Comparison of ENCODE assay signal across 1 cellular context in the genomic region with DNA sequence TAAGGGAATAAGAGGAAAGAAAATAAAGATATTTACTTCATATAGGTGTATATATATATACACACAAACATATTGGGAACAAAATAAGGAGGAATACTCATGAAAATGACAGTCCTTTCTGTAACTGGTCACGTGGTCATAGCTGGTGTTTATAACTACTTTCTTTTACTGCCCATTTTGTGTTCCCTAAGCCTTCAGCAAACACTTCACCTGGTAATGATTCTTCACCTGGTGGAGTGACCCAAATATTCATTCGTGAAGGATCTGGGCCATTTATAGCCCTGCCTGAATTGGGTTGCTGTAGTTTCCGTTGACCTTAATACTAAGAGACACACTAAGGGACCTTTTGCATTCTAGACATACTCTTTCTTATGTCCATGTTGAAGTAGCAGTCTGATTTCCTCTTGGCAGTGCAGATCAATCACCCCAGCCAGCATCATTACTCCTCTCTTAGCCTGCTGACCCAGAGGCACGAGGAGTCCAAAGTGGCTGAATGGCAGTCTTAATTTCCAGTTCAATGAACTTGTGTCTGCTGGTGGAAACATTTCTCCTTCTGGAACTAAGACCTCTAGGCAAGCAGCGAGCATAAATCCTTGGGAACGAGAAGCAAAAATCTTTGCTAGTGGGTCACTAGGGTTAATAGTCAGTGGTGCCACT.
A peak's percentile ranks its signal among the peaks of the same experiment; 100 is the strongest.
TF ChIP-seq lines count a peak whose summit lies in the region.

No MANE protein-coding gene starts in this region.

TF ChIP-seq in HepG2, 621 proteins besides CTCF, POLR2A, EP300 and RAD21 (continued from another document):
- TF ChIP-seq, protein P1, sequence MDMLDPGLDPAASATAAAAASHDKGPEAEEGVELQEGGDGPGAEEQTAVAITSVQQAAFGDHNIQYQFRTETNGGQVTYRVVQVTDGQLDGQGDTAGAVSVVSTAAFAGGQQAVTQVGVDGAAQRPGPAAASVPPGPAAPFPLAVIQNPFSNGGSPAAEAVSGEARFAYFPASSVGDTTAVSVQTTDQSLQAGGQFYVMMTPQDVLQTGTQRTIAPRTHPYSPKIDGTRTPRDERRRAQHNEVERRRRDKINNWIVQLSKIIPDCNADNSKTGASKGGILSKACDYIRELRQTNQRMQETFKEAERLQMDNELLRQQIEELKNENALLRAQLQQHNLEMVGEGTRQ (IDR thresholded peaks at IDR 0.05; ENCODE audit: low read depth, low read length), result peak; percentile 47; the same call in 1 of the 2 replicates
- TF ChIP-seq, protein P1 (CRISPR knock-in tag; IDR thresholded peaks at IDR 0.05; ENCODE audit: borderline replicate concordance), result no peak
- TF ChIP-seq RAD51 (IDR thresholded peaks at IDR 0.05; ENCODE audit: borderline replicate concordance), result peak; percentile 47; the same call in 1 of the 2 replicates
